37 cellular contexts compared by ENCODE assay signal in genomic region chr5:92808474-92808873, GRCh38.
"Had no signal": no experiment of that assay in that cellular context is flagged by ENCODE, and none has a peak within 500 bp of the region (broad histone marks: within the 10 kb centered on the region; RNA-seq: fewer than 3 reads in every experiment).

No MANE protein-coding gene starts in this region.

- H3K36me3 ChIP-seq: brain microvascular endothelial cell, WERI-Rb-1 had no signal

- H3K27ac ChIP-seq: brain microvascular endothelial cell, RWPE1, WERI-Rb-1 had no signal

- DNase-seq: activated CD4-positive, alpha-beta memory T cell treated with anti-CD3 and anti-CD28 coated beads, Interleukin-2, amount 10 ng/mL, durations not matched to agents 7 days and 5 days; activated CD4-positive, alpha-beta T cell treated with anti-CD3 and anti-CD28 coated beads for 1 hour; activated CD4-positive, alpha-beta T cell treated with anti-CD3 and anti-CD28 coated beads for 48 hours; activated CD4-positive, CD25-positive, alpha-beta regulatory T cell; activated CD8-positive, alpha-beta memory T cell treated with anti-CD3 and anti-CD28 coated beads for 24 hours; activated CD8-positive, alpha-beta memory T cell treated with anti-CD3 and anti-CD28 coated beads, Interleukin-2, amount 10 ng/mL, durations not matched to agents 7 days and 5 days; activated CD8-positive, alpha-beta memory T cell treated with anti-CD3 and anti-CD28 coated beads, Interleukin-2, amount 50 U/mL, for 48 hours; activated effector memory CD4-positive, alpha-beta T cell treated with Interleukin-2 at 50 U/mL for 16 hours; activated naive CD4-positive, alpha-beta T cell; activated naive CD4-positive, alpha-beta T cell treated with anti-CD3 and anti-CD28 coated beads, Interleukin-2, amount 50 U/mL, for 16 hours; activated naive CD8-positive, alpha-beta T cell treated with anti-CD3 and anti-CD28 coated beads for 36 hours; activated T-cell treated with anti-CD3 and anti-CD28 coated beads, Interleukin-2, amount 50 U/mL, for 48 hours; amniotic stem cell; aorta; brain microvascular endothelial cell; central memory CD4-positive, alpha-beta T cell; MM.1S; MV-4-11; NCI-H1092; NCI-H1436 treated with DMSO at 0.1 percent for 48 hours; NCI-H1694 treated with DMSO at 0.1 percent for 48 hours; NCI-H2029; NCI-H2171; NCI-H510A; NCI-H526; NCI-H748 treated with DMSO at 0.1 percent for 48 hours; NK-92 treated with Interleukin-12 subunit alpha and Interleukin-12 subunit beta, amount 100 ng/mL, for 24 hours; PC-3; SIG-M5; SW 1271; T-helper 1 cell; T-helper 2 cell; T-helper 9 cell; WERI-Rb-1 had no signal

- H3K27me3 ChIP-seq: brain microvascular endothelial cell had no signal

- FAIRE-seq: RCC 7860 had no signal

- ATAC-seq: activated CD8-positive, alpha-beta memory T cell treated with anti-CD3 and anti-CD28 coated beads, Interleukin-2, amount 10 ng/mL, durations not matched to agents 7 days and 5 days; PC-3; Right ventricle myocardium inferior had no signal
